ENCODE assay signal across 2 cellular contexts in the genomic region with DNA sequence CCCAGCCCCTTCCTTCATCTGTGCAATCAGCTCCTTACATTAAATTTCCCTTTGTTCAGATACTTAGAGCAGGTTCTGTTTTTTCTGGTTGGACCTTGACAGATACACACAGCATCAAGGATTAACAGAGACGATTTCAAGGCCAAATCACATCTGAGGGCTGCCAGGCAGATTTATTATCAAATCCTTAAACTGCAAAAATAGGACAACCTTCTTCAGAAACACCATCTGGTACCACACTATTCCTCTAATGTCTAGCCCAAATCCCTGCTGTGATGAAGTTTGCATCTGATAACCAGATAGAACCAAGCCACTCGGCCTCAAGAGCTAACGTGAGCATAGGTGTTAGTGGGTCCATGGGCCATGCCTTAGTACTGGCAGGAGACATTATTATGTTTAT.
TF ChIP-seq lines count a peak whose summit lies in the region.

No MANE protein-coding gene starts in this region.

TF ChIP-seq in K562, 482 proteins besides CTCF, POLR2A, EP300 and RAD21 (continued from another document):
- TF ChIP-seq HSF4 (CRISPR knock-in tag; IDR thresholded peaks at IDR 0.05; ENCODE audit: borderline replicate concordance) (no peak), MLLT1 (IDR thresholded peaks at IDR 0.05) (no peak), GATA2 (CRISPR knock-in tag; IDR thresholded peaks at IDR 0.05) (no peak), IFI16 (CRISPR knock-in tag; IDR thresholded peaks at IDR 0.05) (no peak), PTBP1 (IDR thresholded peaks at IDR 0.05; ENCODE audit: low read depth, low read length) (no peak), MCM2 (IDR thresholded peaks at IDR 0.05; ENCODE audit: low read depth) (no peak), CHCHD3 (CRISPR knock-in tag; IDR thresholded peaks at IDR 0.05) (no peak), ERF (CRISPR knock-in tag; IDR thresholded peaks at IDR 0.05) (no peak), CBFA2T3 (IDR thresholded peaks at IDR 0.05) (no peak)

TF ChIP-seq in WTC11, 78 proteins besides CTCF, POLR2A, EP300 and RAD21 (continued from another document):
- TF ChIP-seq, protein P1, sequence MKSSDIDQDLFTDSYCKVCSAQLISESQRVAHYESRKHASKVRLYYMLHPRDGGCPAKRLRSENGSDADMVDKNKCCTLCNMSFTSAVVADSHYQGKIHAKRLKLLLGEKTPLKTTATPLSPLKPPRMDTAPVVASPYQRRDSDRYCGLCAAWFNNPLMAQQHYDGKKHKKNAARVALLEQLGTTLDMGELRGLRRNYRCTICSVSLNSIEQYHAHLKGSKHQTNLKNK (CRISPR knock-in tag; IDR thresholded peaks at IDR 0.05): no peak
- TF ChIP-seq ZNF671 (CRISPR knock-in tag; IDR thresholded peaks at IDR 0.05): no peak
- TF ChIP-seq, protein P2, sequence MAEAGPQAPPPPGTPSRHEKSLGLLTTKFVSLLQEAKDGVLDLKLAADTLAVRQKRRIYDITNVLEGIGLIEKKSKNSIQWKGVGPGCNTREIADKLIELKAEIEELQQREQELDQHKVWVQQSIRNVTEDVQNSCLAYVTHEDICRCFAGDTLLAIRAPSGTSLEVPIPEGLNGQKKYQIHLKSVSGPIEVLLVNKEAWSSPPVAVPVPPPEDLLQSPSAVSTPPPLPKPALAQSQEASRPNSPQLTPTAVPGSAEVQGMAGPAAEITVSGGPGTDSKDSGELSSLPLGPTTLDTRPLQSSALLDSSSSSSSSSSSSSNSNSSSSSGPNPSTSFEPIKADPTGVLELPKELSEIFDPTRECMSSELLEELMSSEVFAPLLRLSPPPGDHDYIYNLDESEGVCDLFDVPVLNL (CRISPR knock-in tag; IDR thresholded peaks at IDR 0.05; ENCODE audit: borderline replicate concordance, low read depth): no peak
- TF ChIP-seq HMGA2 (CRISPR knock-in tag; IDR thresholded peaks at IDR 0.05): no peak
- no peak for TF ChIP-seq CBFB (CRISPR knock-in tag; IDR thresholded peaks at IDR 0.05; ENCODE audit: low read depth)
